Comparison of ENCODE assay signal across 8 cellular contexts in genomic region chr5:163696270-163696887, GRCh38.
DNase-seq lines count a peak whose midpoint lies in the region; ATAC-seq, FAIRE-seq and TF ChIP-seq lines count a peak whose summit lies in the region.

No MANE protein-coding gene starts in this region.

- peak; percentile 90 for FAIRE-seq in D721Med (lab: Jason Lieb, UNC)

- ATAC-seq in GM19351 (IDR thresholded peaks at IDR 0.05; ENCODE audit: unreplicated experiment) (peak; percentile 97), HG03159 (IDR thresholded peaks at IDR 0.05; ENCODE audit: unreplicated experiment) (peak; percentile 93)

- H3K4me3 ChIP-seq in sigmoid colon = no peak overlapping the region

- TF ChIP-seq CTCF in D721Med (IDR thresholded peaks at IDR 0.05; ENCODE audit: insufficient read depth, missing control alignments) (peak; percentile 89), sigmoid colon (IDR thresholded peaks at IDR 0.05) (peak in 3 of 4 experiments; percentile 32 to 64 (median 41))

- no peaks in the 10 kb centered on the region for H3K9me3 ChIP-seq in sigmoid colon

- no peaks in the 10 kb centered on the region for H3K4me1 ChIP-seq in sigmoid colon

- WGBS in sigmoid colon, 2 donors = 14 to 27% methylated on average over 10 of the region's 10 CpGs

- no peaks in the 10 kb centered on the region for H3K27me3 ChIP-seq in sigmoid colon

- no peak for TF ChIP-seq EP300 in sigmoid colon (IDR thresholded peaks at IDR 0.05)

- no peak for TF ChIP-seq POLR2A in sigmoid colon (IDR thresholded peaks at IDR 0.05)

- intact Hi-C loops in sigmoid colon (cut with DNase I) = loop anchor here (5.0 to 10.0 kb wide), 2 partner anchors 132 to 806 kb away; no protein-coding TSS in a partner anchor

- no peaks in the 10 kb centered on the region for H3K36me3 ChIP-seq in sigmoid colon

- DNase-seq in D721Med (ENCODE audit: insufficient read length, low spot score) (peak; percentile 21), NCI-H446 (lab: John Stamatoyannopoulos, UW) (peak; percentile 25 to 81), amniotic stem cell (lab: John Stamatoyannopoulos, UW) (peak; percentile 62), hepatic stellate cell (ENCODE audit: low spot score) (peak; percentile 47), sigmoid colon (no peak), DMS79 (lab: John Stamatoyannopoulos, UW) (no peak)

- no peak overlapping the region for H3K27ac ChIP-seq in sigmoid colon

Comparison
In these comparisons a context has a peak if more than half of its experiments do, and no peak if none do; other contexts are left out.
1. DNase-seq: peak in D721Med (single experiment), NCI-H446 (2 of 2), amniotic stem cell (single experiment) and hepatic stellate cell (single experiment); none in sigmoid colon (single experiment) and DMS79 (single experiment).